In genomic region chr1:31238986-31239613, GRCh38 we compare ENCODE assay signal across 9 cellular contexts. TPM values are rescaled to one million over a fixed set of nuclear protein-coding genes. Genes with fewer than 3 reads are reported as not detected.
DNase-seq lines count a peak whose midpoint lies in the region; ATAC-seq and TF ChIP-seq lines count a peak whose summit lies in the region.
"Had no signal": no experiment of that assay in that cellular context is flagged by ENCODE, and none has a peak within 500 bp of the region (broad histone marks: within the 10 kb centered on the region; RNA-seq: fewer than 3 reads in every experiment).

No MANE protein-coding gene starts in this region.

- H3K27me3 Mint-ChIP-seq in activated CD4-positive, alpha-beta memory T cell treated with anti-CD3 and anti-CD28 coated beads, Interleukin-2, amount 10 ng/mL, durations not matched to agents 7 days and 5 days, result peaks cover 51% of the 10 kb centered on the region
- peaks cover 54% of the 10 kb centered on the region for H3K27me3 Mint-ChIP-seq in activated CD4-positive, alpha-beta memory T cell treated with anti-CD3 and anti-CD28 coated beads for 36 hours
- peaks cover 61% of the 10 kb centered on the region for H3K27me3 Mint-ChIP-seq in T-helper 17 cell

- H3K27ac Mint-ChIP-seq in activated CD4-positive, alpha-beta memory T cell treated with anti-CD3 and anti-CD28 coated beads, Interleukin-2, amount 10 ng/mL, durations not matched to agents 7 days and 5 days, result no peak overlapping the region
- H3K27ac Mint-ChIP-seq in activated CD4-positive, alpha-beta memory T cell treated with anti-CD3 and anti-CD28 coated beads for 36 hours, result no peak overlapping the region
- no peak overlapping the region for H3K27ac Mint-ChIP-seq in T-helper 17 cell
- H3K27ac Mint-ChIP-seq: activated naive CD4-positive, alpha-beta T cell treated with anti-CD3 and anti-CD28 coated beads, Interleukin-2, amount 50 U/mL, for 72 hours had no signal

- TF ChIP-seq EP300 in gastroesophageal sphincter (IDR thresholded peaks at IDR 0.05) (no peak), sigmoid colon (IDR thresholded peaks at IDR 0.05) (no peak)

- H3K9me3 ChIP-seq in T-helper 17 cell (ENCODE audit: control insufficient read depth, low read length, poor library complexity, severe bottlenecking) (no peaks in the 10 kb centered on the region), gastroesophageal sphincter (no peaks in the 10 kb centered on the region), sigmoid colon (no peaks in the 10 kb centered on the region)

- ATAC-seq in T-helper 17 cell (no peak), gastroesophageal sphincter (peak; percentile 28), GM21717 (IDR thresholded peaks at IDR 0.05; ENCODE audit: unreplicated experiment) (no peak), HG03139 (IDR thresholded peaks at IDR 0.05; ENCODE audit: unreplicated experiment) (no peak), HG02763 (IDR thresholded peaks at IDR 0.05; ENCODE audit: unreplicated experiment) (no peak)

- peaks cover 76% of the 10 kb centered on the region for H3K27me3 ChIP-seq in gastroesophageal sphincter
- H3K27me3 ChIP-seq in sigmoid colon, result peaks cover 20 to 61% (median 48%) of the 10 kb centered on the region in 3 donors

- H3K4me3 Mint-ChIP-seq in activated CD4-positive, alpha-beta memory T cell treated with anti-CD3 and anti-CD28 coated beads, Interleukin-2, amount 10 ng/mL, durations not matched to agents 7 days and 5 days, result peak overlapping the region; percentile 25
- H3K4me3 Mint-ChIP-seq in activated CD4-positive, alpha-beta memory T cell treated with anti-CD3 and anti-CD28 coated beads for 36 hours, result no peak overlapping the region
- peak overlapping the region; percentile 88 for H3K4me3 Mint-ChIP-seq in T-helper 17 cell

- H3K36me3 ChIP-seq in gastroesophageal sphincter (no peaks in the 10 kb centered on the region), sigmoid colon (no peaks in the 10 kb centered on the region)

- POLR2A ChIA-PET in activated CD4-positive, alpha-beta memory T cell treated with anti-CD3 and anti-CD28 coated beads, Interleukin-2, amount 10 ng/mL, durations not matched to agents 7 days and 5 days (lab: Charles Lee), result no interaction called here
- POLR2A ChIA-PET in activated CD4-positive, alpha-beta memory T cell treated with anti-CD3 and anti-CD28 coated beads for 36 hours (lab: Charles Lee), result no interaction called here

- intact Hi-C loops in activated CD4-positive, alpha-beta memory T cell treated with anti-CD3 and anti-CD28 coated beads for 36 hours (cut with micrococcal nuclease), result no loop called here
- intact Hi-C loops in sigmoid colon (cut with DNase I), result no loop called here

- H3K27ac ChIP-seq in gastroesophageal sphincter (no peak overlapping the region), sigmoid colon (no peak overlapping the region)

- 0% methylated on average over 2 of the region's 56 CpGs; no CpG with 5 or more reads in 1 of the 2 donors for WGBS in gastroesophageal sphincter (ENCODE audit: low coverage in 1 of 2), 2 donors
- 1% methylated on average over 56 of the region's 56 CpGs for WGBS in sigmoid colon, 2 donors

- H3K4me1 ChIP-seq in gastroesophageal sphincter (peaks cover 0 to 16% (median 4%) of the 10 kb centered on the region in 3 donors), sigmoid colon (peaks cover 0 to 15% (median 13%) of the 10 kb centered on the region in 4 donors)

- H3K36me3 Mint-ChIP-seq in activated CD4-positive, alpha-beta memory T cell treated with anti-CD3 and anti-CD28 coated beads, Interleukin-2, amount 10 ng/mL, durations not matched to agents 7 days and 5 days (ENCODE audit: low read depth), result no peaks in the 10 kb centered on the region
- H3K36me3 Mint-ChIP-seq in activated CD4-positive, alpha-beta memory T cell treated with anti-CD3 and anti-CD28 coated beads for 36 hours, result no peaks in the 10 kb centered on the region
- peaks cover 9% of the 10 kb centered on the region for H3K36me3 Mint-ChIP-seq in T-helper 17 cell (ENCODE audit: low read depth)

- TF ChIP-seq CTCF in gastroesophageal sphincter (IDR thresholded peaks at IDR 0.05), result no peak
- no peak for TF ChIP-seq CTCF in sigmoid colon (IDR thresholded peaks at IDR 0.05)

- no peak for DNase-seq in activated CD4-positive, alpha-beta memory T cell treated with anti-CD3 and anti-CD28 coated beads, Interleukin-2, amount 10 ng/mL, durations not matched to agents 7 days and 5 days
- no peak for DNase-seq in activated CD4-positive, alpha-beta memory T cell treated with anti-CD3 and anti-CD28 coated beads for 36 hours
- DNase-seq in T-helper 17 cell (no peak), sigmoid colon (peak; percentile 53)

- H3K9me3 Mint-ChIP-seq in activated CD4-positive, alpha-beta memory T cell treated with anti-CD3 and anti-CD28 coated beads, Interleukin-2, amount 10 ng/mL, durations not matched to agents 7 days and 5 days, result no peaks in the 10 kb centered on the region
- H3K9me3 Mint-ChIP-seq in activated CD4-positive, alpha-beta memory T cell treated with anti-CD3 and anti-CD28 coated beads for 36 hours, result no peaks in the 10 kb centered on the region
- H3K9me3 Mint-ChIP-seq: activated naive CD4-positive, alpha-beta T cell treated with anti-CD3 and anti-CD28 coated beads, Interleukin-2, amount 50 U/mL, for 72 hours had no signal

- no peak for TF ChIP-seq POLR2A in gastroesophageal sphincter (IDR thresholded peaks at IDR 0.05)
- no peak for TF ChIP-seq POLR2A in sigmoid colon (IDR thresholded peaks at IDR 0.05)

- CTCF ChIA-PET in activated CD4-positive, alpha-beta memory T cell treated with anti-CD3 and anti-CD28 coated beads, Interleukin-2, amount 10 ng/mL, durations not matched to agents 7 days and 5 days (lab: Charles Lee), result interaction anchor here (0.6 kb wide), 1 partner anchor 8 kb away, joined by 3 read pairs; no protein-coding TSS in a partner anchor
- CTCF ChIA-PET in activated CD4-positive, alpha-beta memory T cell treated with anti-CD3 and anti-CD28 coated beads for 36 hours (lab: Charles Lee), result interaction anchor here (0.6 kb wide), 1 partner anchor 54 kb away, joined by 4 read pairs; no protein-coding TSS in a partner anchor

- H3K4me3 ChIP-seq in gastroesophageal sphincter (peak overlapping the region in 1 of 2 donors; percentile 44), sigmoid colon (peak overlapping the region in 3 of 4 donors; percentile 25 to 42 (median 35))

- H3K4me1 Mint-ChIP-seq in activated CD4-positive, alpha-beta memory T cell treated with anti-CD3 and anti-CD28 coated beads, Interleukin-2, amount 10 ng/mL, durations not matched to agents 7 days and 5 days, result peaks cover 19% of the 10 kb centered on the region
- H3K4me1 Mint-ChIP-seq in activated CD4-positive, alpha-beta memory T cell treated with anti-CD3 and anti-CD28 coated beads for 36 hours (ENCODE audit: low read depth), result peaks cover 5% of the 10 kb centered on the region
- peaks cover 9% of the 10 kb centered on the region for H3K4me1 Mint-ChIP-seq in T-helper 17 cell

RNA-seq across cellular contexts. Expression of gene NKAIN1, which starts 0.6 kb away (rescaled TPM):
- not detected for total RNA-seq in activated CD4-positive, alpha-beta memory T cell treated with anti-CD3 and anti-CD28 coated beads, Interleukin-2, amount 10 ng/mL, durations not matched to agents 7 days and 5 days
- total RNA-seq in activated CD4-positive, alpha-beta memory T cell treated with anti-CD3 and anti-CD28 coated beads for 36 hours, result not detected
- total RNA-seq in T-helper 17 cell (not detected), gastroesophageal sphincter (not detected), sigmoid colon (1 to 10 TPM in 1 of 4 donors, under 1 TPM in 2, not detected in 1; 0.28 to 1.4 (median 0.33) TPM)
- polyA plus RNA-seq in sigmoid colon, result under 1 TPM in 1 of 3 donors, not detected in 2; 0.36 TPM
- total RNA-seq: activated naive CD4-positive, alpha-beta T cell treated with anti-CD3 and anti-CD28 coated beads, Interleukin-2, amount 50 U/mL, for 72 hours had no signal

RNA-seq across cellular contexts. Expression of gene SNRNP40, which starts 57.5 kb away (rescaled TPM):
- total RNA-seq in activated CD4-positive, alpha-beta memory T cell treated with anti-CD3 and anti-CD28 coated beads, Interleukin-2, amount 10 ng/mL, durations not matched to agents 7 days and 5 days, result 10 to 100 TPM; 75.7 to 78.0 TPM
- total RNA-seq in activated CD4-positive, alpha-beta memory T cell treated with anti-CD3 and anti-CD28 coated beads for 36 hours, result 10 to 100 TPM; 83.7 to 96.4 TPM
- total RNA-seq in T-helper 17 cell, result 10 to 100 TPM; 48.0 to 55.8 TPM
- 10 to 100 TPM; 32.5 to 47.5 (median 39.9) TPM for total RNA-seq in gastroesophageal sphincter
- 10 to 100 TPM; 19.4 to 36.4 (median 30.3) TPM for total RNA-seq in sigmoid colon
- 10 to 100 TPM; 21.0 to 36.2 (median 23.4) TPM for polyA plus RNA-seq in sigmoid colon

RNA-seq across cellular contexts. Expression of gene ZCCHC17, which starts 57.7 kb away (rescaled TPM):
- total RNA-seq in activated CD4-positive, alpha-beta memory T cell treated with anti-CD3 and anti-CD28 coated beads, Interleukin-2, amount 10 ng/mL, durations not matched to agents 7 days and 5 days, result 10 to 100 TPM; 20.9 to 21.0 TPM
- total RNA-seq in activated CD4-positive, alpha-beta memory T cell treated with anti-CD3 and anti-CD28 coated beads for 36 hours, result 10 to 100 TPM; 24.4 to 29.6 TPM
- total RNA-seq in T-helper 17 cell (10 to 100 TPM; 14.0 to 17.4 TPM), gastroesophageal sphincter (10 to 100 TPM; 25.4 to 28.7 (median 27.4) TPM), sigmoid colon (10 to 100 TPM; 23.3 to 33.2 (median 25.7) TPM)
- polyA plus RNA-seq in sigmoid colon, result 10 to 100 TPM; 29.9 to 35.4 (median 31.7) TPM
